In genomic region chr1:111281411-111281810, GRCh38 we compare ENCODE assay signal across 14 cellular contexts. TPM values are rescaled to one million over a fixed set of nuclear protein-coding genes. Genes with fewer than 3 reads are reported as not detected.
"Had no signal": no experiment of that assay in that cellular context is flagged by ENCODE, and none has a peak within 500 bp of the region (broad histone marks: within the 10 kb centered on the region; RNA-seq: fewer than 3 reads in every experiment).

No MANE protein-coding gene starts in this region.

- H3K36me3 ChIP-seq: esophagus squamous epithelium, heart left ventricle, left ventricle myocardium inferior, neural progenitor cell, pancreas, transverse colon had no signal

- H3K4me1 ChIP-seq: esophagus squamous epithelium, heart left ventricle, left ventricle myocardium inferior, neural progenitor cell, pancreas, transverse colon had no signal

- H3K9me3 ChIP-seq: esophagus squamous epithelium, pancreas, transverse colon had no signal

- H3K27ac ChIP-seq: esophagus squamous epithelium, heart left ventricle, left ventricle myocardium inferior, neural progenitor cell, pancreas, transverse colon had no signal

- H3K4me3 ChIP-seq: esophagus squamous epithelium, heart left ventricle, left ventricle myocardium inferior, neural progenitor cell, pancreas, transverse colon had no signal

- H3K27me3 ChIP-seq: neural progenitor cell, pancreas, transverse colon had no signal

- DNase-seq: activated CD4-positive, alpha-beta T cell treated with anti-CD3 and anti-CD28 coated beads, Interleukin-2, amount 50 U/mL, for 4 hours; activated CD8-positive, alpha-beta memory T cell treated with anti-CD3 and anti-CD28 coated beads, Interleukin-2, amount 10 ng/mL, durations not matched to agents 7 days and 5 days; activated effector memory CD4-positive, alpha-beta T cell treated with Interleukin-2 at 50 U/mL for 16 hours; activated T-cell treated with anti-CD3 and anti-CD28 coated beads, Interleukin-2, amount 50 U/mL, for 24 hours; amygdala; esophagus squamous epithelium; heart left ventricle; left ventricle myocardium inferior; pancreas; SK-N-SH; small intestine; transverse colon had no signal

- ATAC-seq: activated CD8-positive, alpha-beta memory T cell treated with anti-CD3 and anti-CD28 coated beads, Interleukin-2, amount 10 ng/mL, durations not matched to agents 7 days and 5 days; heart left ventricle; pancreas had no signal

RNA-seq across cellular contexts. Expression of gene CHIA, which starts 9.2 kb away (rescaled TPM):
- total RNA-seq: activated CD8-positive, alpha-beta memory T cell treated with anti-CD3 and anti-CD28 coated beads, Interleukin-2, amount 10 ng/mL, durations not matched to agents 7 days and 5 days; esophagus squamous epithelium; frontal cortex; left ventricle myocardium inferior; pancreas; transverse colon had no signal
- polyA plus RNA-seq: SK-N-SH had no signal
